ENCODE assay signal across 1 cellular context in genomic region chr13:97254809-97255208, GRCh38.
TF ChIP-seq lines count a peak whose summit lies in the region.

No MANE protein-coding gene starts in this region.

TF ChIP-seq in K562, 482 proteins besides CTCF, POLR2A, EP300 and RAD21 (continued from another document and continues in another):
- TF ChIP-seq ZHX1 (conservative IDR thresholded peaks at IDR 0.05; ENCODE audit: low read length) = no peak
- TF ChIP-seq POLR2G (IDR thresholded peaks at IDR 0.05; ENCODE audit: low read depth, low read length) = 0 out of 2 replicates have a peak, but pooled peaks have one; percentile 19
- TF ChIP-seq JUND (IDR thresholded peaks at IDR 0.05; ENCODE audit: borderline replicate concordance, low read depth, low read length) = peak; percentile 29; the same call in 1 of the 2 replicates
- no peak for TF ChIP-seq JUND (tag; IDR thresholded peaks at IDR 0.05; ENCODE audit: borderline replicate concordance, low read depth, low read length)
- no peak for TF ChIP-seq TOE1 (IDR thresholded peaks at IDR 0.05; ENCODE audit: borderline replicate concordance)
- TF ChIP-seq TOE1 (CRISPR knock-in tag; IDR thresholded peaks at IDR 0.05; ENCODE audit: borderline replicate concordance, low read depth) = no peak
- TF ChIP-seq EWSR1 (IDR thresholded peaks at IDR 0.05; ENCODE audit: borderline replicate concordance, low read depth, partially characterized antibody) = no peak
- TF ChIP-seq CHD7 (IDR thresholded peaks at IDR 0.05; ENCODE audit: low read depth, low read length) = no peak
- TF ChIP-seq HSF4 (CRISPR knock-in tag; IDR thresholded peaks at IDR 0.05; ENCODE audit: borderline replicate concordance) = no peak
- TF ChIP-seq E2F1 (CRISPR knock-in tag; IDR thresholded peaks at IDR 0.05) = no peak
- TF ChIP-seq ZBTB26 (CRISPR knock-in tag; IDR thresholded peaks at IDR 0.05) = no peak
- no peak for TF ChIP-seq E2F4 (CRISPR knock-in tag; IDR thresholded peaks at IDR 0.05; ENCODE audit: low read depth)
- no peak for TF ChIP-seq NCOA6 (IDR thresholded peaks at IDR 0.05)
- TF ChIP-seq CEBPZ (IDR thresholded peaks at IDR 0.05; ENCODE audit: borderline replicate concordance, low read depth, low read length) = no peak
- TF ChIP-seq ZMIZ1 (IDR thresholded peaks at IDR 0.05; ENCODE audit: low read depth in 2 of 2, low read length in 2 of 2) = no peak
- TF ChIP-seq ZNF3 (CRISPR knock-in tag; IDR thresholded peaks at IDR 0.05) = no peak
- TF ChIP-seq TRIM28 (IDR thresholded peaks at IDR 0.05) = no peak
- no peak for TF ChIP-seq ZNF740 (CRISPR knock-in tag; IDR thresholded peaks at IDR 0.05)
- no peak for TF ChIP-seq ZNF740 (tag; IDR thresholded peaks at IDR 0.05)
- no peak for TF ChIP-seq TGIF2 (CRISPR knock-in tag; IDR thresholded peaks at IDR 0.05)
- peak; percentile 62 for TF ChIP-seq FOSL1 (tag; conservative IDR thresholded peaks at IDR 0.05)
- TF ChIP-seq ZNF583 (CRISPR knock-in tag; IDR thresholded peaks at IDR 0.05) = no peak
- no peak for TF ChIP-seq FOXO4 (CRISPR knock-in tag; IDR thresholded peaks at IDR 0.05)
